ENCODE assay signal across 23 cellular contexts in the genomic region with DNA sequence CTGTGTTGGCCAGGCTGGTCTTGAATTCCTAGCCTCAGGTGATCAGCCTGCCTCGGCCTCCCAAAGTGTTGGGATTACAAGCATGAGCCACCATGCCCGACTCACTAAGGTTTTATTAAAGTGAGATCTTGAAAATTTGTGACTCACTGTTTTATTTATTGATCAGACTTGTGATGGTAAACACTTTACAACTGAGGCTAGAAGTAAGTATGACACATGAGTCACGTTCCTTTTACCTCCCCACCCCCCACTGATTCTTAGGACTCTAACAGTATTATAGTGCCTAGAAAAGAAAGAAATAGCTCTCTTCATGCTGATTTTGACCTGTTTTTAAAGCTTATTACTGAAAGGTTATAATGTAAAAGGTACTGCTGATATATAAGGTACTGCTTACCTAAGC.
"Had no signal": no experiment of that assay in that cellular context is flagged by ENCODE, and none has a peak within 500 bp of the region (broad histone marks: within the 10 kb centered on the region; RNA-seq: fewer than 3 reads in every experiment).

No MANE protein-coding gene starts in this region.

- H3K27ac ChIP-seq: brain microvascular endothelial cell, colonic mucosa, heart right ventricle, lower lobe of right lung, thyroid gland had no signal

- H3K4me1 ChIP-seq: colonic mucosa, heart right ventricle, lower lobe of right lung, thyroid gland had no signal

- H3K36me3 ChIP-seq: brain microvascular endothelial cell, colonic mucosa, heart right ventricle, lower lobe of right lung, thyroid gland had no signal

- H3K4me1 Mint-ChIP-seq: activated naive CD4-positive, alpha-beta T cell treated with anti-CD3 and anti-CD28 coated beads, Interleukin-2, amount 10 ng/mL, durations not matched to agents 7 days and 5 days; activated naive CD8-positive, alpha-beta T cell treated with anti-CD3 and anti-CD28 coated beads, Interleukin-2, amount 50 U/mL, for 24 hours; nephron progenitor cell had no signal

- H3K9me3 Mint-ChIP-seq: activated naive CD4-positive, alpha-beta T cell treated with anti-CD3 and anti-CD28 coated beads, Interleukin-2, amount 10 ng/mL, durations not matched to agents 7 days and 5 days; activated naive CD8-positive, alpha-beta T cell treated with anti-CD3 and anti-CD28 coated beads, Interleukin-2, amount 50 U/mL, for 24 hours; central memory CD8-positive, alpha-beta T cell; nephron progenitor cell; stimulated activated naive B cell treated with anti-CD40 and anti-IgM and Interleukin-4, amounts not matched to agents 10 μg/mL and 1 μg/mL and 100 μg/mL, for 72 hours; T-helper 1 cell treated with Interleukin-12 subunit alpha and Interleukin-12 subunit beta and Interleukin-4 antibody, amounts not matched to agents 30 μg/mL and 1 μg/mL, for 36 hours had no signal

- H3K9me3 ChIP-seq: colonic mucosa, lower lobe of right lung, thyroid gland had no signal

- DNase-seq: activated CD4-positive, alpha-beta T cell treated with anti-CD3 and anti-CD28 coated beads, Interleukin-2, amount 50 U/mL, for 1 hour; activated CD8-positive, alpha-beta memory T cell treated with anti-CD3 and anti-CD28 coated beads, Interleukin-2, amount 50 U/mL, for 4 hours; activated effector memory CD4-positive, alpha-beta T cell treated with Interleukin-2 at 50 U/mL for 16 hours; activated naive CD4-positive, alpha-beta T cell treated with anti-CD3 and anti-CD28 coated beads, Interleukin-2, amount 10 ng/mL, durations not matched to agents 7 days and 5 days; activated naive CD8-positive, alpha-beta T cell treated with anti-CD3 and anti-CD28 coated beads, Interleukin-2, amount 50 U/mL, for 24 hours; activated T-cell treated with anti-CD3 and anti-CD28 coated beads, Interleukin-2, amount 50 U/mL, for 48 hours; anterior cingulate cortex; brain microvascular endothelial cell; colonic mucosa; endodermal cell; heart right ventricle; left colon; lower lobe of right lung; midbrain; nephron progenitor cell; nucleus accumbens; posterior cingulate gyrus; retina; stimulated activated naive B cell treated with anti-CD40 and anti-IgM and Interleukin-4, amounts not matched to agents 10 μg/mL and 1 μg/mL and 100 μg/mL, for 72 hours; thyroid gland had no signal

- H3K27me3 Mint-ChIP-seq: activated naive CD4-positive, alpha-beta T cell treated with anti-CD3 and anti-CD28 coated beads, Interleukin-2, amount 10 ng/mL, durations not matched to agents 7 days and 5 days; activated naive CD8-positive, alpha-beta T cell treated with anti-CD3 and anti-CD28 coated beads, Interleukin-2, amount 50 U/mL, for 24 hours; central memory CD8-positive, alpha-beta T cell; stimulated activated naive B cell treated with anti-CD40 and anti-IgM and Interleukin-4, amounts not matched to agents 10 μg/mL and 1 μg/mL and 100 μg/mL, for 72 hours had no signal

- H3K36me3 Mint-ChIP-seq: activated naive CD4-positive, alpha-beta T cell treated with anti-CD3 and anti-CD28 coated beads, Interleukin-2, amount 10 ng/mL, durations not matched to agents 7 days and 5 days; stimulated activated naive B cell treated with anti-CD40 and anti-IgM and Interleukin-4, amounts not matched to agents 10 μg/mL and 1 μg/mL and 100 μg/mL, for 72 hours had no signal

- H3K27me3 ChIP-seq: brain microvascular endothelial cell, colonic mucosa, heart right ventricle, thyroid gland had no signal

- ATAC-seq: activated CD4-positive, CD25-positive, alpha-beta regulatory T cell treated with anti-CD3 and anti-CD28 coated beads, Interleukin-2, amount 50 U/mL, for 24 hours; activated naive CD8-positive, alpha-beta T cell treated with anti-CD3 and anti-CD28 coated beads, Interleukin-2, amount 50 U/mL, for 24 hours; heart right ventricle; left colon; stimulated activated naive B cell treated with anti-CD40 and anti-IgM and Interleukin-4, amounts not matched to agents 10 μg/mL and 1 μg/mL and 100 μg/mL, for 72 hours had no signal

- H3K27ac Mint-ChIP-seq: activated naive CD4-positive, alpha-beta T cell treated with anti-CD3 and anti-CD28 coated beads, Interleukin-2, amount 10 ng/mL, durations not matched to agents 7 days and 5 days; activated naive CD8-positive, alpha-beta T cell treated with anti-CD3 and anti-CD28 coated beads, Interleukin-2, amount 50 U/mL, for 24 hours; endodermal cell; nephron progenitor cell; stimulated activated naive B cell treated with anti-CD40 and anti-IgM and Interleukin-4, amounts not matched to agents 10 μg/mL and 1 μg/mL and 100 μg/mL, for 72 hours; T-helper 1 cell treated with Interleukin-12 subunit alpha and Interleukin-12 subunit beta and Interleukin-4 antibody, amounts not matched to agents 30 μg/mL and 1 μg/mL, for 36 hours had no signal

- H3K4me3 Mint-ChIP-seq: activated naive CD4-positive, alpha-beta T cell treated with anti-CD3 and anti-CD28 coated beads, Interleukin-2, amount 10 ng/mL, durations not matched to agents 7 days and 5 days; activated naive CD8-positive, alpha-beta T cell treated with anti-CD3 and anti-CD28 coated beads, Interleukin-2, amount 50 U/mL, for 24 hours; central memory CD8-positive, alpha-beta T cell; endodermal cell; nephron progenitor cell; stimulated activated naive B cell treated with anti-CD40 and anti-IgM and Interleukin-4, amounts not matched to agents 10 μg/mL and 1 μg/mL and 100 μg/mL, for 72 hours; T-helper 1 cell treated with Interleukin-12 subunit alpha and Interleukin-12 subunit beta and Interleukin-4 antibody, amounts not matched to agents 30 μg/mL and 1 μg/mL, for 36 hours had no signal

- H3K4me3 ChIP-seq: colonic mucosa, heart right ventricle, lower lobe of right lung, thyroid gland had no signal
